ENCODE assay signal across 22 cellular contexts in genomic region chr7:47529826-47530555, GRCh38. TPM values are rescaled to one million over a fixed set of nuclear protein-coding genes. Genes with fewer than 3 reads are reported as not detected.
DNase-seq lines count a peak whose midpoint lies in the region; ATAC-seq, FAIRE-seq and TF ChIP-seq lines count a peak whose summit lies in the region.
"Had no signal": no experiment of that assay in that cellular context is flagged by ENCODE, and none has a peak within 500 bp of the region (broad histone marks: within the 10 kb centered on the region; RNA-seq: fewer than 3 reads in every experiment).

No MANE protein-coding gene starts in this region.

- peaks cover 6% of the 10 kb centered on the region for H3F3A ChIP-seq in PC-3 (ENCODE audit: low read length, unreplicated experiment)

- no peaks in the 10 kb centered on the region for H3K9me2 ChIP-seq in PC-3 (replicated peaks; ENCODE audit: low read length)

- ATAC-seq in PC-3 (no peak), left lobe of liver (no peak)

- H3K9me3 Mint-ChIP-seq in neural crest cell = peaks cover 7% of the 10 kb centered on the region
- H3K9me3 Mint-ChIP-seq in activated T-helper 1 cell treated with anti-CD3 and anti-CD28 coated beads, Interleukin-12 subunit alpha, Interleukin-12 subunit beta, Interleukin-2, Interleukin-4 antibody, amounts not matched to agents 30 ng/mL and 10 ng/mL and 1 ng/mL, durations not matched to agents 14 hours and 24 hours and 36 hours = no peaks in the 10 kb centered on the region

- intact Hi-C loops in PC-3 (cut with micrococcal nuclease) = no loop called here
- intact Hi-C loops in activated T-helper 1 cell treated with anti-CD3 and anti-CD28 coated beads, Interleukin-12 subunit alpha, Interleukin-12 subunit beta, Interleukin-2, Interleukin-4 antibody, amounts not matched to agents 30 ng/mL and 10 ng/mL and 1 ng/mL, durations not matched to agents 14 hours and 24 hours and 36 hours (cut with micrococcal nuclease) = loop anchor here (10.0 kb wide), 1 partner anchor 85 kb away; no protein-coding TSS in a partner anchor

- H3K27me3 Mint-ChIP-seq in neural crest cell (ENCODE audit: low read depth) = peaks cover 5% of the 10 kb centered on the region
- H3K27me3 Mint-ChIP-seq in activated T-helper 1 cell treated with anti-CD3 and anti-CD28 coated beads, Interleukin-12 subunit alpha, Interleukin-12 subunit beta, Interleukin-2, Interleukin-4 antibody, amounts not matched to agents 30 ng/mL and 10 ng/mL and 1 ng/mL, durations not matched to agents 14 hours and 24 hours and 36 hours (ENCODE audit: insufficient read depth) = no peaks in the 10 kb centered on the region
- H3K27me3 Mint-ChIP-seq: CD4-positive, alpha-beta memory T cell had no signal

- 0 out of 2 replicates have a peak, but pooled peaks cover 4% of the 10 kb centered on the region for H4K20me1 ChIP-seq in PC-3 (ENCODE audit: low read length)

- no peak overlapping the region for H3K4me3 ChIP-seq in PC-3 (ENCODE audit: low read length)
- H3K4me3 ChIP-seq: BLaER1 treated with 17β-estradiol and CSF1 and Interleukin-3, amounts not matched to agents 10 nM and 100 nM; Peyer's patch had no signal

- no peaks in the 10 kb centered on the region; the same call in 1 of the 2 replicates for H3K9me3 ChIP-seq in PC-3 (ENCODE audit: low read length)
- H3K9me3 ChIP-seq: Peyer's patch had no signal

- peaks cover 51% of the 10 kb centered on the region for H3K79me2 ChIP-seq in PC-3 (ENCODE audit: low read length)

- POLR2A ChIA-PET in PC-3 (lab: Charles Lee; ENCODE audit: unreplicated experiment) = no interaction called here

- peak; percentile 13 for FAIRE-seq in G401.6 (lab: Jason Lieb, UNC)
- FAIRE-seq in islet of Langerhans (lab: Jason Lieb, UNC) = peak; percentile 27

- peaks cover 13% of the 10 kb centered on the region for H3K36me3 Mint-ChIP-seq in neural crest cell (ENCODE audit: low read depth)
- no peaks in the 10 kb centered on the region for H3K36me3 Mint-ChIP-seq in activated T-helper 1 cell treated with anti-CD3 and anti-CD28 coated beads, Interleukin-12 subunit alpha, Interleukin-12 subunit beta, Interleukin-2, Interleukin-4 antibody, amounts not matched to agents 30 ng/mL and 10 ng/mL and 1 ng/mL, durations not matched to agents 14 hours and 24 hours and 36 hours (ENCODE audit: low read depth)
- H3K36me3 Mint-ChIP-seq: CD4-positive, alpha-beta memory T cell had no signal

- no peak overlapping the region for H3K9ac ChIP-seq in PC-3 (ENCODE audit: low read length)
- H3K9ac ChIP-seq: BLaER1 treated with 17β-estradiol and CSF1 and Interleukin-3, amounts not matched to agents 10 nM and 100 nM had no signal

- H2AFZ ChIP-seq in PC-3 (ENCODE audit: low read length) = no peak overlapping the region

- peak overlapping the region; percentile 4 for H3K27ac Mint-ChIP-seq in neural crest cell (ENCODE audit: unreplicated experiment)
- no peak overlapping the region for H3K27ac Mint-ChIP-seq in activated T-helper 1 cell treated with anti-CD3 and anti-CD28 coated beads, Interleukin-12 subunit alpha, Interleukin-12 subunit beta, Interleukin-2, Interleukin-4 antibody, amounts not matched to agents 30 ng/mL and 10 ng/mL and 1 ng/mL, durations not matched to agents 14 hours and 24 hours and 36 hours

- peaks cover 23% of the 10 kb centered on the region for H3K4me1 ChIP-seq in PC-3 (ENCODE audit: insufficient read depth, low read length)

- H3K4me3 Mint-ChIP-seq in neural crest cell = no peak overlapping the region
- no peak overlapping the region for H3K4me3 Mint-ChIP-seq in activated T-helper 1 cell treated with anti-CD3 and anti-CD28 coated beads, Interleukin-12 subunit alpha, Interleukin-12 subunit beta, Interleukin-2, Interleukin-4 antibody, amounts not matched to agents 30 ng/mL and 10 ng/mL and 1 ng/mL, durations not matched to agents 14 hours and 24 hours and 36 hours
- H3K4me3 Mint-ChIP-seq: CD4-positive, alpha-beta memory T cell had no signal

- H3K4me1 Mint-ChIP-seq in neural crest cell = peaks cover 12% of the 10 kb centered on the region
- H3K4me1 Mint-ChIP-seq in activated T-helper 1 cell treated with anti-CD3 and anti-CD28 coated beads, Interleukin-12 subunit alpha, Interleukin-12 subunit beta, Interleukin-2, Interleukin-4 antibody, amounts not matched to agents 30 ng/mL and 10 ng/mL and 1 ng/mL, durations not matched to agents 14 hours and 24 hours and 36 hours (ENCODE audit: low read depth) = no peaks in the 10 kb centered on the region
- H3K4me1 Mint-ChIP-seq: CD4-positive, alpha-beta memory T cell had no signal

- peak overlapping the region; percentile 19; the same call in 1 of the 2 replicates for H3K27ac ChIP-seq in PC-3 (ENCODE audit: low read length)
- H3K27ac ChIP-seq: BLaER1 treated with 17β-estradiol and CSF1 and Interleukin-3, amounts not matched to agents 10 nM and 100 nM had no signal

- no peak for TF ChIP-seq CTCF in PC-3 (conservative IDR thresholded peaks at IDR 0.05; ENCODE audit: low read depth, low read length)
- TF ChIP-seq CTCF in neural crest cell (conservative IDR thresholded peaks at IDR 0.05) = no peak

- H3K36me3 ChIP-seq in PC-3 (ENCODE audit: low read depth, low read length) = peaks cover 47% of the 10 kb centered on the region

- no peaks in the 10 kb centered on the region for H3K27me3 ChIP-seq in PC-3 (ENCODE audit: low read length)
- H3K27me3 ChIP-seq: BLaER1 treated with 17β-estradiol and CSF1 and Interleukin-3, amounts not matched to agents 10 nM and 100 nM; Peyer's patch had no signal

- CTCF ChIA-PET in PC-3 (lab: Charles Lee) = no interaction called here

- DNase-seq in PC-3 = peak; percentile 39
- DNase-seq in neural crest cell (ENCODE audit: low read depth, low spot score) = no peak
- DNase-seq in activated T-helper 1 cell treated with anti-CD3 and anti-CD28 coated beads, Interleukin-12 subunit alpha, Interleukin-12 subunit beta, Interleukin-2, Interleukin-4 antibody, amounts not matched to agents 30 ng/mL and 10 ng/mL and 1 ng/mL, durations not matched to agents 14 hours and 24 hours and 36 hours (ENCODE audit: low spot score) = no peak
- no peak for DNase-seq in left lobe of liver (ENCODE audit: low spot score)
- DNase-seq in H4 (ENCODE audit: low spot score) = no peak
- DNase-seq: AML-193; CD4-positive, alpha-beta memory T cell; COR-L47; DMS79 treated with DMSO at 0.1 percent for 48 hours; H7; NCI-H1105; NCI-H146; NCI-H1930; NCI-H446; NCI-H524 treated with DMSO at 0.1 percent for 48 hours; NCI-H774; Peyer's patch; SHP77 treated with DMSO at 0.1 percent for 48 hours; T-helper 1 cell had no signal

- H3K4me2 ChIP-seq in PC-3 (ENCODE audit: low read length) = 0 out of 2 replicates have a peak overlapping the region, but pooled peaks have one; percentile 15
- H3K4me2 ChIP-seq: BLaER1 treated with 17β-estradiol and CSF1 and Interleukin-3, amounts not matched to agents 10 nM and 100 nM had no signal

- BruUV-seq in PC-3 (replicated peaks; lab: Mats Ljungman, UMichigan) = no TSS peak

RNA-seq across cellular contexts. Expression of gene TNS3, which starts 51.9 kb away (rescaled TPM):
- total RNA-seq in PC-3 (2014; rRNA removed) (71.4 and 72.3 TPM in 2 replicates), neural crest cell (25.0 and 26.4 TPM in 2 replicates), left lobe of liver (47.2 TPM)
- total RNA-seq in activated T-helper 1 cell treated with anti-CD3 and anti-CD28 coated beads, Interleukin-12 subunit alpha, Interleukin-12 subunit beta, Interleukin-2, Interleukin-4 antibody, amounts not matched to agents 30 ng/mL and 10 ng/mL and 1 ng/mL, durations not matched to agents 14 hours and 24 hours and 36 hours = 4.1 and 5.8 TPM in 2 replicates
- total RNA-seq in H4 (2014; rRNA removed; shearing (Covaris generic)) = 143 and 147 TPM in 2 replicates
